ENCODE assay signal across 8 cellular contexts in the genomic region with DNA sequence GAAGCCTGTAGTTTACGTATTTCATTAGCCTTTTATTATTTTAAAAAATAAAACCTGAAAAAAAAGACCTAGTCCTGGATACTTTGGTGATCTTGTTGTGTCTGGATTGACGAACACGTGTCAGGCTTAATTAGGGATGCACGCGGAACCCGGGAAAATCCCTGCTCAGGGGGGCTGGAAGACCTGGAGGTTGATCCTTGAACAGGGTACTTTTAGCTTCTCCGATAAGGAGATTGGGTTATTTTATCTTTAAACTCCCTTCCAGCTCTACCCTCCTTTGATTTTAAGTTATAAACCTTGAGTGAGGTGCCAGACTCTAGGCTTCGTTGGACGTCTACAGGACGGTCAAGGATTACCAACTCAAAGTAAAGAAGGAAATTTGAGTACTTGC.
A peak's percentile ranks its signal among the peaks of the same experiment; 100 is the strongest.
DNase-seq lines count a peak whose midpoint lies in the region; ATAC-seq and TF ChIP-seq lines count a peak whose summit lies in the region.

No MANE protein-coding gene starts in this region.

- H3K9me3 ChIP-seq in HUES6 (ENCODE audit: control insufficient read depth, insufficient read depth, low read depth, low read length) (no peaks in the 10 kb centered on the region), muscle layer of duodenum (ENCODE audit: control insufficient read depth in 1 of 2, low read length in 2 of 2) (no peaks in the 10 kb centered on the region)

- peaks cover 44% of the 10 kb centered on the region for H3K4me1 Mint-ChIP-seq in activated T-cell treated with anti-CD3 and anti-CD28 coated beads, Interleukin-2, amount 50 U/mL, for 24 hours (ENCODE audit: low read depth)

- H3K27ac Mint-ChIP-seq in activated T-cell treated with anti-CD3 and anti-CD28 coated beads, Interleukin-2, amount 50 U/mL, for 24 hours: peak overlapping the region; percentile 89

- H3K9ac ChIP-seq in HUES6 (ENCODE audit: low read length): peak overlapping the region; percentile 73

- no peak overlapping the region for H3K27ac ChIP-seq in HUES6 (ENCODE audit: low read depth, low read length)
- H3K27ac ChIP-seq in muscle layer of duodenum (ENCODE audit: low read length): no peak overlapping the region

- H3K27me3 ChIP-seq in HUES6 (ENCODE audit: control insufficient read depth, insufficient read depth, low read length) (no peaks in the 10 kb centered on the region), muscle layer of duodenum (ENCODE audit: low read depth, low read length) (no peaks in the 10 kb centered on the region)

- H3K4me1 ChIP-seq in HUES6 (ENCODE audit: control insufficient read depth, insufficient read depth, low read length) (peaks cover 21% of the 10 kb centered on the region), muscle layer of duodenum (ENCODE audit: control insufficient read depth in 1 of 2, insufficient read depth in 2 of 2, low read length in 2 of 2) (peaks cover 5 to 9% of the 10 kb centered on the region in 2 donors)

- no peak for ATAC-seq in GM18519 (IDR thresholded peaks at IDR 0.05; ENCODE audit: low FRiP score, unreplicated experiment)

- TF ChIP-seq CTCF in choroid plexus epithelial cell (conservative IDR thresholded peaks at IDR 0.05; ENCODE audit: low read depth, low read length): no peak

- H3K27me3 Mint-ChIP-seq in activated T-cell treated with anti-CD3 and anti-CD28 coated beads, Interleukin-2, amount 50 U/mL, for 24 hours: no peaks in the 10 kb centered on the region

- peaks cover 28% of the 10 kb centered on the region for H3K36me3 ChIP-seq in HUES6 (ENCODE audit: control insufficient read depth, insufficient read depth, low read length)
- peaks cover 4 to 26% of the 10 kb centered on the region in 2 donors for H3K36me3 ChIP-seq in muscle layer of duodenum (ENCODE audit: control insufficient read depth in 1 of 2, insufficient read depth in 2 of 2, low read length in 2 of 2)

- H3K4me3 Mint-ChIP-seq in activated T-cell treated with anti-CD3 and anti-CD28 coated beads, Interleukin-2, amount 50 U/mL, for 24 hours: peak overlapping the region; percentile 93

- peaks cover 7% of the 10 kb centered on the region for H3K9me3 Mint-ChIP-seq in activated T-cell treated with anti-CD3 and anti-CD28 coated beads, Interleukin-2, amount 50 U/mL, for 24 hours

- DNase-seq in activated T-cell treated with anti-CD3 and anti-CD28 coated beads, Interleukin-2, amount 50 U/mL, for 24 hours: no peak
- DNase-seq in activated T-cell treated with anti-CD3 and anti-CD28 coated beads for 4 hours: no peak
- DNase-seq in choroid plexus epithelial cell (ENCODE audit: low read depth): no peak
- no peak for DNase-seq in epidermal melanocyte (ENCODE audit: insufficient read length, low spot score)
- DNase-seq in D341Med (ENCODE audit: low spot score): no peak

- H3K4me3 ChIP-seq in HUES6 (ENCODE audit: low read depth, low read length) (peak overlapping the region; percentile 73), choroid plexus epithelial cell (ENCODE audit: low read depth, low read length) (peak overlapping the region; percentile 89), muscle layer of duodenum (ENCODE audit: low read depth in 1 of 2, low read length in 2 of 2) (peak overlapping the region; percentile 87 to 91)

- peaks cover 62% of the 10 kb centered on the region for H3K36me3 Mint-ChIP-seq in activated T-cell treated with anti-CD3 and anti-CD28 coated beads, Interleukin-2, amount 50 U/mL, for 24 hours (ENCODE audit: low read depth)
